19 cellular contexts compared by ENCODE assay signal in genomic region chr1:17018849-17019248, GRCh38. TPM values are rescaled to one million over a fixed set of nuclear protein-coding genes. Genes with fewer than 3 reads are reported as not detected.
DNase-seq lines count a peak whose midpoint lies in the region; ATAC-seq, FAIRE-seq and TF ChIP-seq lines count a peak whose summit lies in the region.
"Had no signal": no experiment of that assay in that cellular context is flagged by ENCODE, and none has a peak within 500 bp of the region (broad histone marks: within the 10 kb centered on the region; RNA-seq: fewer than 3 reads in every experiment).

No MANE protein-coding gene starts in this region.

- no peak overlapping the region for H3K27ac ChIP-seq in CD8-positive, alpha-beta memory T cell (ENCODE audit: low read depth, low read length)
- H3K27ac ChIP-seq in OCI-LY3 (ENCODE audit: low read length) = peak overlapping the region; percentile 32; the same call in 1 of the 2 replicates
- H3K27ac ChIP-seq: BLaER1, skin epidermis, WERI-Rb-1 had no signal

- H3K4me3 ChIP-seq in CD8-positive, alpha-beta memory T cell (ENCODE audit: low read length) = no peak overlapping the region
- H3K4me3 ChIP-seq in OCI-LY3 (ENCODE audit: low read length) = peak overlapping the region; percentile 15; the same call in 1 of the 2 replicates
- H3K4me3 ChIP-seq: BLaER1, skin epidermis had no signal

- H3K27me3 ChIP-seq in CD8-positive, alpha-beta memory T cell (ENCODE audit: insufficient read depth, low read length, poor library complexity, severe bottlenecking) = no peaks in the 10 kb centered on the region
- H3K27me3 ChIP-seq in OCI-LY3 (ENCODE audit: low read depth, low read length) = no peaks in the 10 kb centered on the region
- H3K27me3 ChIP-seq: BLaER1 had no signal

- FAIRE-seq in GM18507 (lab: Jason Lieb, UNC) = peak; percentile 82
- FAIRE-seq: astrocyte, colon had no signal

- H3K4me1 ChIP-seq in CD8-positive, alpha-beta memory T cell (ENCODE audit: insufficient read depth, low read length) = no peaks in the 10 kb centered on the region
- H3K4me1 ChIP-seq in OCI-LY3 (ENCODE audit: low read length) = peaks cover 35% of the 10 kb centered on the region

- H3K36me3 Mint-ChIP-seq in CD8-positive, alpha-beta memory T cell = peaks cover 0 to 64% (median 22%) of the 10 kb centered on the region in 3 donors
- H3K36me3 Mint-ChIP-seq in naive B cell = peaks cover 0 to 8% of the 10 kb centered on the region in 2 donors

- POLR2A ChIA-PET in CD8-positive, alpha-beta memory T cell (lab: Charles Lee) = no interaction called here

- 0 out of 2 replicates have a peak, but pooled peaks cover 6% of the 10 kb centered on the region for H4K20me1 ChIP-seq in OCI-LY3 (ENCODE audit: insufficient read depth, low read length)

- no peaks in the 10 kb centered on the region for H3K9me3 Mint-ChIP-seq in CD8-positive, alpha-beta memory T cell
- H3K9me3 Mint-ChIP-seq in naive B cell = no peaks in the 10 kb centered on the region
- H3K9me3 Mint-ChIP-seq: HFFc6 had no signal

- no peaks in the 10 kb centered on the region for H3K4me1 Mint-ChIP-seq in CD8-positive, alpha-beta memory T cell
- H3K4me1 Mint-ChIP-seq in naive B cell = peaks cover 10 to 16% (median 11%) of the 10 kb centered on the region in 3 donors

- TF ChIP-seq CTCF in OCI-LY3 (IDR thresholded peaks at IDR 0.05; ENCODE audit: low read depth, low read length) = no peak

- H3K4me3 Mint-ChIP-seq in CD8-positive, alpha-beta memory T cell = no peak overlapping the region
- H3K4me3 Mint-ChIP-seq in naive B cell = peak overlapping the region in 2 of 8 donors; percentile 30 to 52
- H3K4me3 Mint-ChIP-seq: HFFc6 had no signal

- peak overlapping the region in 6 of 8 donors; percentile 19 to 87 (median 67) for H3K27ac Mint-ChIP-seq in CD8-positive, alpha-beta memory T cell
- H3K27ac Mint-ChIP-seq in naive B cell = peak overlapping the region; percentile 22 to 86 (median 37)
- H3K27ac Mint-ChIP-seq: HFFc6 had no signal

- peaks cover 47% of the 10 kb centered on the region for H3K36me3 ChIP-seq in CD8-positive, alpha-beta memory T cell (ENCODE audit: insufficient read depth, low read length)
- H3K36me3 ChIP-seq in OCI-LY3 (replicated peaks; ENCODE audit: low read depth, low read length) = peaks cover 26% of the 10 kb centered on the region

- H2AFZ ChIP-seq in OCI-LY3 (ENCODE audit: low read depth, low read length) = no peak overlapping the region

- H3K27me3 Mint-ChIP-seq in CD8-positive, alpha-beta memory T cell = no peaks in the 10 kb centered on the region
- H3K27me3 Mint-ChIP-seq in naive B cell = no peaks in the 10 kb centered on the region

- peak; percentile 27 to 28 for ATAC-seq in naive B cell (ENCODE audit: low read depth in 2 of 2)
- ATAC-seq: SK-N-SH treated with all-trans-retinoic acid at 6 μM for 48 hours had no signal

- H3K9ac ChIP-seq in OCI-LY3 (ENCODE audit: low read length) = no peak overlapping the region
- H3K9ac ChIP-seq: BLaER1 had no signal

- no peaks in the 10 kb centered on the region for H3K79me2 ChIP-seq in OCI-LY3 (ENCODE audit: low read length)

- peak overlapping the region; percentile 31 for H3K4me2 ChIP-seq in OCI-LY3 (ENCODE audit: low read length)
- H3K4me2 ChIP-seq: BLaER1 had no signal

- H3K9me3 ChIP-seq in CD8-positive, alpha-beta memory T cell (ENCODE audit: low read length) = no peaks in the 10 kb centered on the region
- H3K9me3 ChIP-seq in OCI-LY3 (ENCODE audit: insufficient read depth, low read length) = no peaks in the 10 kb centered on the region
- H3K9me3 ChIP-seq: BLaER1 had no signal

- no peak for DNase-seq in CD8-positive, alpha-beta memory T cell
- no peak for DNase-seq in GM18507 (ENCODE audit: extremely low spot score, insufficient read length, low read depth)
- DNase-seq in naive B cell = no peak
- no peak for DNase-seq in NCI-H1436 treated with DMSO at 0.1 percent for 48 hours (lab: John Stamatoyannopoulos, UW)
- no peak for DNase-seq in SHP77 (lab: John Stamatoyannopoulos, UW)
- no peak for DNase-seq in GM19238 (ENCODE audit: insufficient read length, low spot score)
- DNase-seq: activated T-cell treated with anti-CD3 and anti-CD28 coated beads for 4 hours; HFFc6; NCI-H146; NCI-H446; OCI-M1; stimulated activated naive CD4-positive, alpha-beta T cell; WERI-Rb-1 had no signal

- CTCF ChIA-PET in CD8-positive, alpha-beta memory T cell (lab: Charles Lee) = interaction anchor here (1.2 to 1.5 kb wide), 2 partner anchors 15 to 67 kb away, joined by 3 read pairs; no protein-coding TSS in a partner anchor

RNA-seq across cellular contexts. Expression of gene ATP13A2, which starts 7.1 kb away (rescaled TPM):
- 10 to 100 TPM; 43.8 to 44.0 TPM for total RNA-seq in CD8-positive, alpha-beta memory T cell
- 61.3 TPM for polyA plus RNA-seq in CD8-positive, alpha-beta memory T cell
- polyA plus RNA-seq in naive B cell (ENCODE audit: low read depth in 6 of 6) = 10 to 100 TPM in 5 of 6 donors, 1 to 10 TPM in 1; 6.3 to 39.6 (median 22.3) TPM

RNA-seq across cellular contexts. Expression of gene SDHB, which starts 35.0 kb away (rescaled TPM):
- 100 to 1,000 TPM; 147 to 150 TPM for total RNA-seq in CD8-positive, alpha-beta memory T cell
- polyA plus RNA-seq in CD8-positive, alpha-beta memory T cell = 156 TPM
- polyA plus RNA-seq in naive B cell (ENCODE audit: low read depth in 6 of 6) = 100 to 1,000 TPM; 133 to 248 (median 150) TPM

RNA-seq across cellular contexts. Expression of gene MFAP2, which starts 38.4 kb away (rescaled TPM):
- total RNA-seq in CD8-positive, alpha-beta memory T cell = not detected
- polyA plus RNA-seq in CD8-positive, alpha-beta memory T cell = 0.39 TPM
- polyA plus RNA-seq in naive B cell (ENCODE audit: low read depth in 6 of 6) = not detected
